1 cellular context compared by ENCODE assay signal in genomic region chr12:25250744-25251730, GRCh38.
A peak's percentile ranks its signal among the peaks of the same experiment; 100 is the strongest.
TF ChIP-seq lines count a peak whose summit lies in the region.

Gene KRAS (minus strand): TSS chr12:25250929.

TF ChIP-seq in HepG2, 621 proteins besides CTCF, POLR2A, EP300 and RAD21 (continued from another document and continues in another):
- TF ChIP-seq THRA (CRISPR knock-in tag; IDR thresholded peaks at IDR 0.05; ENCODE audit: borderline replicate concordance) (peak; percentile 35; the same call in 1 of the 2 replicates), POLR2AphosphoS5 (IDR thresholded peaks at IDR 0.05; ENCODE audit: low read depth, low read length) (0 out of 2 replicates have a peak, but pooled peaks have one; percentile 26), ZNF468 (CRISPR knock-in tag; IDR thresholded peaks at IDR 0.05) (no peak), AKAP8 (CRISPR knock-in tag; IDR thresholded peaks at IDR 0.05) (peak; percentile 32; the same call in 1 of the 2 replicates), RFX5 (IDR thresholded peaks at IDR 0.05; ENCODE audit: low read depth, low read length) (no peak), PRDM10 (CRISPR knock-in tag; IDR thresholded peaks at IDR 0.05; ENCODE audit: low read depth) (no peak), NFYB (CRISPR knock-in tag; IDR thresholded peaks at IDR 0.05) (no peak), ZNF335 (CRISPR knock-in tag; IDR thresholded peaks at IDR 0.05) (peak; percentile 16; the same call in 1 of the 2 replicates), NFKBIZ (CRISPR knock-in tag; IDR thresholded peaks at IDR 0.05) (no peak), GFI1 (CRISPR knock-in tag; IDR thresholded peaks at IDR 0.05; ENCODE audit: borderline replicate concordance) (no peak), TFDP2 (CRISPR knock-in tag; IDR thresholded peaks at IDR 0.05) (no peak; the same call in none of the 2 replicates), ZFP37 (CRISPR knock-in tag; IDR thresholded peaks at IDR 0.05; ENCODE audit: borderline replicate concordance) (no peak), POGZ (CRISPR knock-in tag; IDR thresholded peaks at IDR 0.05) (peak; percentile 43; the same call in 1 of the 2 replicates), ZFP82 (CRISPR knock-in tag; IDR thresholded peaks at IDR 0.05; ENCODE audit: borderline replicate concordance) (peak; percentile 49; the same call in 1 of the 2 replicates), ZFAT (CRISPR knock-in tag; conservative IDR thresholded peaks at IDR 0.05) (no peak), ZNF124 (CRISPR knock-in tag; IDR thresholded peaks at IDR 0.05) (no peak), ZNF331 (CRISPR knock-in tag; IDR thresholded peaks at IDR 0.05) (peak; percentile 86), CBX5 (CRISPR knock-in tag; IDR thresholded peaks at IDR 0.05; ENCODE audit: borderline replicate concordance) (0 out of 2 replicates have a peak, but pooled peaks have one; percentile 41), FOXC1 (CRISPR knock-in tag; IDR thresholded peaks at IDR 0.05; ENCODE audit: borderline replicate concordance) (peak; percentile 28; the same call in 1 of the 2 replicates), KAT8 (CRISPR knock-in tag; IDR thresholded peaks at IDR 0.05) (peak; percentile 43; the same call in 1 of the 2 replicates), CAMTA2 (CRISPR knock-in tag; IDR thresholded peaks at IDR 0.05; ENCODE audit: borderline replicate concordance) (no peak), ARID5B (CRISPR knock-in tag; IDR thresholded peaks at IDR 0.05) (peak; percentile 34), CERS6 (CRISPR knock-in tag; IDR thresholded peaks at IDR 0.05) (no peak), NCOR1 (IDR thresholded peaks at IDR 0.05; ENCODE audit: borderline replicate concordance, low read length) (0 out of 2 replicates have a peak, but pooled peaks have one; percentile 18), THAP9 (CRISPR knock-in tag; IDR thresholded peaks at IDR 0.05; ENCODE audit: borderline replicate concordance) (no peak), ELF1 (CRISPR knock-in tag; IDR thresholded peaks at IDR 0.05) (peak; percentile 42; the same call in 1 of the 2 replicates), JARID2 (CRISPR knock-in tag; IDR thresholded peaks at IDR 0.05; ENCODE audit: insufficient replicate concordance) (no peak), PPARG (CRISPR knock-in tag; conservative IDR thresholded peaks at IDR 0.05) (no peak), ZNF281 (CRISPR knock-in tag; IDR thresholded peaks at IDR 0.05; ENCODE audit: borderline replicate concordance) (peak; percentile 68; the same call in 1 of the 2 replicates), HMG20B (CRISPR knock-in tag; conservative IDR thresholded peaks at IDR 0.05) (0 out of 2 replicates have a peak, but pooled peaks have one; percentile 29), ZNF776 (CRISPR knock-in tag; IDR thresholded peaks at IDR 0.05) (no peak), ZNF33B (CRISPR knock-in tag; IDR thresholded peaks at IDR 0.05) (peak; percentile 67; the same call in 1 of the 2 replicates), NFE2 (CRISPR knock-in tag; IDR thresholded peaks at IDR 0.05) (no peak), NR2C2 (CRISPR knock-in tag; IDR thresholded peaks at IDR 0.05; ENCODE audit: borderline replicate concordance) (peak; percentile 43), KLF15 (CRISPR knock-in tag; IDR thresholded peaks at IDR 0.05; ENCODE audit: borderline replicate concordance) (no peak), ELF3 (CRISPR knock-in tag; IDR thresholded peaks at IDR 0.05) (peak; percentile 49), ZSCAN30 (CRISPR knock-in tag; IDR thresholded peaks at IDR 0.05) (no peak), REST (IDR thresholded peaks at IDR 0.05; ENCODE audit: borderline replicate concordance in 1 of 2, low read depth in 1 of 2, low read length in 2 of 2) (no peak), THAP11 (CRISPR knock-in tag; IDR thresholded peaks at IDR 0.05) (peak; percentile 75), ZNF232 (CRISPR knock-in tag; IDR thresholded peaks at IDR 0.05; ENCODE audit: borderline replicate concordance) (no peak), ZNF782 (CRISPR knock-in tag; IDR thresholded peaks at IDR 0.05; ENCODE audit: borderline replicate concordance) (0 out of 2 replicates have a peak, but pooled peaks have one; percentile 59)
